Comparison of ENCODE assay signal across 25 cellular contexts in the genomic region with DNA sequence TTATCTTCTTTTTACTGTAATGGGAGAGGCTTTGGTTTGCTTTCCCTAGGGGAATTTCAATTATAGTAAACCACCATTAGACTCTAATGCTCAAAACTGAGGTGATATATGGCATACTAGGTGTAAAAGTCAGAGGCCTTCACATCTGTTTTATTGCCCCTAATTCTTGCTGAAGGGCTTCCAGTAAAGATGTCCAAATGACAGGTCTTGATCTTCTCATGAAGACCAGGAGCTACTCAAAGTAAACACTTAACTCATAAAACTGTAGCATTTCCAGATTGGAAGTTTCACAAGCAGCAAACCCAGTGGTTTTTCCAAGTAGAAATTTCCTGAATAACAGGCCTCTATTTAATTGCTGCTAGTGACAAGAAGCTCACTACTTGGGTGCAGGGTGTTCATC.
A peak's percentile ranks its signal among the peaks of the same experiment; 100 is the strongest.
DNase-seq lines count a peak whose midpoint lies in the region; ATAC-seq and TF ChIP-seq lines count a peak whose summit lies in the region.
"Had no signal": no experiment of that assay in that cellular context is flagged by ENCODE, and none has a peak within 500 bp of the region (broad histone marks: within the 10 kb centered on the region; RNA-seq: fewer than 3 reads in every experiment).

No MANE protein-coding gene starts in this region.

- no peaks in the 10 kb centered on the region for H3K9me3 ChIP-seq in trophoblast cell (ENCODE audit: insufficient read depth, low read depth, low read length)
- H3K9me3 ChIP-seq: A549; BE2C; BLaER1 treated with 17β-estradiol and CSF1 and Interleukin-3, amounts not matched to agents 10 nM and 100 nM had no signal

- H3K9me3 Mint-ChIP-seq in WTC11: peaks cover 20% of the 10 kb centered on the region
- no peaks in the 10 kb centered on the region for H3K9me3 Mint-ChIP-seq in stimulated activated memory B cell treated with anti-CD40 and anti-IgM and Interleukin-4, amounts not matched to agents 10 μg/mL and 1 μg/mL and 100 μg/mL, for 72 hours
- H3K9me3 Mint-ChIP-seq: CD4-positive, alpha-beta T cell; HFFc6 had no signal

- H2AFZ ChIP-seq in trophoblast cell (ENCODE audit: insufficient read depth, low read length, poor library complexity): no peak overlapping the region
- H2AFZ ChIP-seq: GM23338 had no signal

- no peaks in the 10 kb centered on the region for H3K27me3 ChIP-seq in trophoblast cell (ENCODE audit: insufficient read depth, low read length)
- H3K27me3 ChIP-seq: BE2C; BLaER1 treated with 17β-estradiol and CSF1 and Interleukin-3, amounts not matched to agents 10 nM and 100 nM had no signal

- peak overlapping the region; percentile 46 for H2AK5ac ChIP-seq in trophoblast cell (ENCODE audit: low read length)

- no peak overlapping the region for H3K18ac ChIP-seq in trophoblast cell (ENCODE audit: low read length)

- CTCF ChIA-PET in WTC11 (lab: Charles Lee): no interaction called here

- no peak overlapping the region for H3K23ac ChIP-seq in trophoblast cell (ENCODE audit: low read length)

- peak overlapping the region; percentile 84 for H2BK12ac ChIP-seq in trophoblast cell (ENCODE audit: low read length)

- H4K12ac ChIP-seq in trophoblast cell (ENCODE audit: low read depth, low read length): no peak overlapping the region

- DNase-seq in GM04504 (ENCODE audit: low read depth) (peak; percentile 23), WTC11 (ENCODE audit: low spot score) (no peak), left kidney (ENCODE audit: low read depth, low spot score) (peak; percentile 34), trophoblast cell (no peak), GM13977 (ENCODE audit: low spot score) (no peak), SW480 (ENCODE audit: low spot score) (no peak)
- DNase-seq: 8988T; ACHN; AML-193; BE2C; CD4-positive, alpha-beta T cell; CD8-positive, alpha-beta memory T cell; DMS 273 treated with DMSO at 0.1 percent for 48 hours; DMS79; EL; GF-D8; H9; HFFc6 had no signal

- H3K36me3 ChIP-seq in trophoblast cell (ENCODE audit: control insufficient read depth in 1 of 2, insufficient read depth in 2 of 2, low read length in 2 of 2): peaks cover 0 to 2% of the 10 kb centered on the region in 2 experiments
- H3K36me3 ChIP-seq: BE2C; BLaER1 treated with 17β-estradiol and CSF1 and Interleukin-3, amounts not matched to agents 10 nM and 100 nM had no signal

- H3K27me3 Mint-ChIP-seq in WTC11 (ENCODE audit: low read depth): no peaks in the 10 kb centered on the region
- H3K27me3 Mint-ChIP-seq in stimulated activated memory B cell treated with anti-CD40 and anti-IgM and Interleukin-4, amounts not matched to agents 10 μg/mL and 1 μg/mL and 100 μg/mL, for 72 hours: no peaks in the 10 kb centered on the region
- H3K27me3 Mint-ChIP-seq: CD4-positive, alpha-beta T cell; CD8-positive, alpha-beta memory T cell had no signal

- H4K91ac ChIP-seq in trophoblast cell (ENCODE audit: low read depth, low read length): peak overlapping the region; percentile 47

- ATAC-seq in WTC11 (no peak), HG02852 (IDR thresholded peaks at IDR 0.05; ENCODE audit: unreplicated experiment) (no peak)
- no peak for ATAC-seq in stimulated activated memory B cell treated with anti-CD40 and anti-IgM and Interleukin-4, amounts not matched to agents 10 μg/mL and 1 μg/mL and 100 μg/mL, for 72 hours
- ATAC-seq: A549, GM23338, HCT116 had no signal

- peak overlapping the region; percentile 86 for H2BK120ac ChIP-seq in trophoblast cell (ENCODE audit: insufficient read depth, low read length, poor library complexity)

- peaks cover 4 to 13% of the 10 kb centered on the region in 2 experiments for H3K4me1 ChIP-seq in trophoblast cell (ENCODE audit: control insufficient read depth in 1 of 2, insufficient read depth in 2 of 2, low read length in 2 of 2)
- H3K4me1 ChIP-seq: A549; BE2C; BLaER1 treated with 17β-estradiol and CSF1 and Interleukin-3, amounts not matched to agents 10 nM and 100 nM had no signal

- TF ChIP-seq CTCF in WTC11 (IDR thresholded peaks at IDR 0.05) (no peak), GM13977 (IDR thresholded peaks at IDR 0.05; ENCODE audit: extremely low read depth, insufficient read depth, missing control alignments) (no peak)

- peak overlapping the region; percentile 77 for H3K14ac ChIP-seq in trophoblast cell (ENCODE audit: low read length)

- no peak overlapping the region for H4K8ac ChIP-seq in trophoblast cell (ENCODE audit: low read depth, low read length)

- H3K36me3 Mint-ChIP-seq in WTC11: peaks cover 7% of the 10 kb centered on the region
- no peaks in the 10 kb centered on the region for H3K36me3 Mint-ChIP-seq in stimulated activated memory B cell treated with anti-CD40 and anti-IgM and Interleukin-4, amounts not matched to agents 10 μg/mL and 1 μg/mL and 100 μg/mL, for 72 hours
- H3K36me3 Mint-ChIP-seq: CD14-positive monocyte; CD8-positive, alpha-beta memory T cell had no signal

- peaks cover 45% of the 10 kb centered on the region for H3K79me1 ChIP-seq in trophoblast cell (ENCODE audit: low read length)

- H3K4me1 Mint-ChIP-seq in WTC11: peaks cover 26% of the 10 kb centered on the region
- H3K4me1 Mint-ChIP-seq in stimulated activated memory B cell treated with anti-CD40 and anti-IgM and Interleukin-4, amounts not matched to agents 10 μg/mL and 1 μg/mL and 100 μg/mL, for 72 hours: no peaks in the 10 kb centered on the region
- H3K4me1 Mint-ChIP-seq: CD14-positive monocyte; CD8-positive, alpha-beta memory T cell had no signal

- peaks cover 7% of the 10 kb centered on the region for H3K79me2 ChIP-seq in trophoblast cell (ENCODE audit: control insufficient read depth, insufficient read depth, low read length, poor library complexity)

- peak overlapping the region; percentile 79 for H2BK5ac ChIP-seq in trophoblast cell (ENCODE audit: low read depth, low read length, poor library complexity)

- POLR2A ChIA-PET in WTC11 (lab: Charles Lee): no interaction called here

- no peak overlapping the region for H3K9ac ChIP-seq in trophoblast cell (ENCODE audit: low read length)
- H3K9ac ChIP-seq: BLaER1 treated with 17β-estradiol and CSF1 and Interleukin-3, amounts not matched to agents 10 nM and 100 nM had no signal

- H3K27ac ChIP-seq in trophoblast cell (ENCODE audit: low read depth, low read length): peak overlapping the region; percentile 79
- H3K27ac ChIP-seq: A549; BLaER1 treated with 17β-estradiol and CSF1 and Interleukin-3, amounts not matched to agents 10 nM and 100 nM had no signal

- H3K27ac Mint-ChIP-seq in WTC11: no peak overlapping the region
- no peak overlapping the region for H3K27ac Mint-ChIP-seq in stimulated activated memory B cell treated with anti-CD40 and anti-IgM and Interleukin-4, amounts not matched to agents 10 μg/mL and 1 μg/mL and 100 μg/mL, for 72 hours
- H3K27ac Mint-ChIP-seq: CD14-positive monocyte; CD4-positive, alpha-beta T cell; CD8-positive, alpha-beta memory T cell; GM23338; H9; HFFc6 had no signal

- in situ Hi-C loops in GM13977 (cut with MboI; ENCODE audit: low pct_unique_long_range_greater_than_20kb, low sequenced_read_pairs, unreplicated experiment): no loop called here

- H3K4me3 Mint-ChIP-seq in WTC11: no peak overlapping the region
- H3K4me3 Mint-ChIP-seq in stimulated activated memory B cell treated with anti-CD40 and anti-IgM and Interleukin-4, amounts not matched to agents 10 μg/mL and 1 μg/mL and 100 μg/mL, for 72 hours: no peak overlapping the region
- H3K4me3 Mint-ChIP-seq: CD14-positive monocyte; CD4-positive, alpha-beta T cell; CD8-positive, alpha-beta memory T cell; GM23338; H9; HFFc6 had no signal

- peak overlapping the region; percentile 83 for H3K4ac ChIP-seq in trophoblast cell (ENCODE audit: low read depth, low read length)

- H3K4me3 ChIP-seq in trophoblast cell (ENCODE audit: low read depth, low read length): no peak overlapping the region
- H3K4me3 ChIP-seq: A549; BLaER1 treated with 17β-estradiol and CSF1 and Interleukin-3, amounts not matched to agents 10 nM and 100 nM; GM23338 had no signal

- H3K4me2 ChIP-seq in trophoblast cell (ENCODE audit: low read length): peak overlapping the region; percentile 28
- H3K4me2 ChIP-seq: A549; BLaER1 treated with 17β-estradiol and CSF1 and Interleukin-3, amounts not matched to agents 10 nM and 100 nM; GM23338 had no signal

TF ChIP-seq in WTC11, 78 proteins besides CTCF, POLR2A, EP300 and RAD21:
- TF ChIP-seq, protein P1, sequence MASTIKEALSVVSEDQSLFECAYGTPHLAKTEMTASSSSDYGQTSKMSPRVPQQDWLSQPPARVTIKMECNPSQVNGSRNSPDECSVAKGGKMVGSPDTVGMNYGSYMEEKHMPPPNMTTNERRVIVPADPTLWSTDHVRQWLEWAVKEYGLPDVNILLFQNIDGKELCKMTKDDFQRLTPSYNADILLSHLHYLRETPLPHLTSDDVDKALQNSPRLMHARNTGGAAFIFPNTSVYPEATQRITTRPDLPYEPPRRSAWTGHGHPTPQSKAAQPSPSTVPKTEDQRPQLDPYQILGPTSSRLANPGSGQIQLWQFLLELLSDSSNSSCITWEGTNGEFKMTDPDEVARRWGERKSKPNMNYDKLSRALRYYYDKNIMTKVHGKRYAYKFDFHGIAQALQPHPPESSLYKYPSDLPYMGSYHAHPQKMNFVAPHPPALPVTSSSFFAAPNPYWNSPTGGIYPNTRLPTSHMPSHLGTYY (CRISPR knock-in tag; IDR thresholded peaks at IDR 0.05): no peak
- TF ChIP-seq RORB (CRISPR knock-in tag; IDR thresholded peaks at IDR 0.05) (peak; percentile 91; the same call in 1 of the 2 replicates), NR3C1 (CRISPR knock-in tag; conservative IDR thresholded peaks at IDR 0.05; ENCODE audit: low read depth) (no peak), EMX1 (CRISPR knock-in tag; IDR thresholded peaks at IDR 0.05) (no peak)

Comparison
In these comparisons a context has a peak if more than half of its experiments do, and no peak if none do; other contexts are left out.
1. DNase-seq: peak in GM04504 (single experiment) and left kidney (single experiment); none in WTC11 (single experiment), trophoblast cell (0 of 2), GM13977 (single experiment) and SW480 (single experiment).